In the genomic region with DNA sequence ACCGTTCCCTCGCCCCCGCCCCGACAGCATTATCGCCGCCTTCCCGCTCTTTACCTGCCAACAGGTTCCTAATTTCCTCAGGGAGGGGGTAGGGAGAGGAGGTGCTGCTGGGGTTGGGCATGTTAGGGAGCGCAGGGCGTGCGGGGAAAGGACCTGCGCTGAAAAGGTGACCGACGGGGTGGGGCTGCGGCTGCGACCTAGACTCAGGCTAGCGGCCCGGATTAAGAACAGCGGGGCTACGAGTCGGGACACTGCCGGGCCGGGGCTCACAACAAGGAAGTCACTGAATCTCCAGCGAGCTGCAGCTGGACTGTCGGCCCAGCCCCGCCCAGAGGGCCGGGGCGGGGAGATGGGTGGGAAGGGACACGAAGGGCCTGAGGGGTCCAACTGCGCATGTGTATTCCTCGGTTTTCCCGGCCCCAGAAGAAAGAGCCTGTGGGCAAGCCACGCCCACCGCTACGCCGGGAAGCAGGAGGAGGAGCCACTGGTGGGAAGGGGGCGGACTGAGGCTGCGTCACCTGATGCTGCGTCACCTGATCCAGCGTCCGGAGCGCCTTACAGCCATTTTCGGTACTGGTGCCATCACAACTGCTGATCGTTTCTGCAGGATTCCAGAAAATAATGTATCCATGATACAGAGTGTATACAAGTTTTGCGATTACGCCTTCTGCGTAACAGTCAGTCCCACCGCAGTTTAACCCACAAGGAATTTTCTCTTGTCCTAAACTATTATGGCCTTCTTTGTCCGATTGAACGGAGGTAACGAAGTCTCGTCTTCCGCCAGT, we compare ENCODE assay signal across 8 cellular contexts. TPM values are rescaled to one million over a fixed set of nuclear protein-coding genes. Genes with fewer than 3 reads are reported as not detected.
A peak's percentile ranks its signal among the peaks of the same experiment; 100 is the strongest.
DNase-seq lines count a peak whose midpoint lies in the region; FAIRE-seq and TF ChIP-seq lines count a peak whose summit lies in the region.

A gene with protein sequence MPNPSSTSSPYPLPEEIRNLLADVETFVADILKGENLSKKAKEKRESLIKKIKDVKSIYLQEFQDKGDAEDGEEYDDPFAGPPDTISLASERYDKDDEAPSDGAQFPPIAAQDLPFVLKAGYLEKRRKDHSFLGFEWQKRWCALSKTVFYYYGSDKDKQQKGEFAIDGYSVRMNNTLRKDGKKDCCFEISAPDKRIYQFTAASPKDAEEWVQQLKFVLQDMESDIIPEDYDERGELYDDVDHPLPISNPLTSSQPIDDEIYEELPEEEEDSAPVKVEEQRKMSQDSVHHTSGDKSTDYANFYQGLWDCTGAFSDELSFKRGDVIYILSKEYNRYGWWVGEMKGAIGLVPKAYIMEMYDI (minus strand): TSS at position 282 of the 785 bp plus-strand sequence. CDS start 161 bp downstream, at position 121.

- intact Hi-C loops in endothelial cell of umbilical vein (cut with micrococcal nuclease): loop anchor here (1.0 to 5.0 kb wide), 8 partner anchors 8 to 1002 kb away; a partner anchor contains a TSS

- H4K20me1 ChIP-seq in OCI-LY3 (ENCODE audit: insufficient read depth, low read length) (peaks cover 9% of the 10 kb centered on the region; the same call in 1 of the 2 replicates), endothelial cell of umbilical vein (replicated peaks; ENCODE audit: control insufficient read depth, extremely low read depth, insufficient read depth, low read length) (no peaks in the 10 kb centered on the region)

- peak within 1 kb of the TSS; percentile 92 for H3K27ac ChIP-seq in OCI-LY3 (ENCODE audit: low read length)
- H3K27ac ChIP-seq in endothelial cell of umbilical vein (ENCODE audit: insufficient read depth, low read depth, low read length): peak within 1 kb of the TSS; percentile 90

- FAIRE-seq in endothelial cell of umbilical vein (lab: Jason Lieb, UNC): peak; percentile 98

- POLR2A ChIA-PET in endothelial cell of umbilical vein (lab: Charles Lee): interaction anchor here (0.6 to 1.4 kb wide), 4 partner anchors 8 to 267 kb away, joined by 3 to 5 read pairs (median 4); no protein-coding TSS in a partner anchor

- DNase-seq in COLO829 (ENCODE audit: low spot score) (peak; percentile 100), GM20000 (ENCODE audit: low spot score) (peak; percentile 91), HT-29 (ENCODE audit: low spot score) (peak; percentile 100), activated T-cell treated with anti-CD3 and anti-CD28 coated beads for 24 hours (ENCODE audit: low read depth) (peak; percentile 84), endothelial cell of umbilical vein (ENCODE audit: low read depth, low spot score) (peak; percentile 99), midbrain (lab: John Stamatoyannopoulos, UW) (peak; percentile 96)
- DNase-seq in stimulated activated CD8-positive, alpha-beta memory T cell treated with anti-CD3 and anti-CD28 coated beads, Interleukin-2, amount 100 ng/mL, for 1 hour (ENCODE audit: low read depth in 2 of 2): peak; percentile 68 to 81

- no peaks in the 10 kb centered on the region for H3K36me3 ChIP-seq in OCI-LY3 (replicated peaks; ENCODE audit: low read depth, low read length)
- no peaks in the 10 kb centered on the region for H3K36me3 ChIP-seq in endothelial cell of umbilical vein (ENCODE audit: control insufficient read depth in 2 of 2, extremely low read depth in 1 of 2, insufficient read depth in 2 of 2, low read length in 2 of 2)

- H2AFZ ChIP-seq in OCI-LY3 (ENCODE audit: low read depth, low read length): peak within 1 kb of the TSS; percentile 84
- peak within 1 kb of the TSS; percentile 88 for H2AFZ ChIP-seq in endothelial cell of umbilical vein (ENCODE audit: low read depth, low read length)

- H3K79me2 ChIP-seq in OCI-LY3 (ENCODE audit: low read length) (peaks cover 40% of the 10 kb centered on the region), endothelial cell of umbilical vein (ENCODE audit: control insufficient read depth, insufficient read depth, low read length) (peaks cover 26% of the 10 kb centered on the region)

- no peaks in the 10 kb centered on the region for H3K27me3 ChIP-seq in OCI-LY3 (ENCODE audit: low read depth, low read length)
- no peaks in the 10 kb centered on the region for H3K27me3 ChIP-seq in endothelial cell of umbilical vein (ENCODE audit: control insufficient read depth in 2 of 2, insufficient read depth in 2 of 2, low read length in 2 of 2)

- H3K9me3 ChIP-seq in OCI-LY3 (ENCODE audit: insufficient read depth, low read length) (no peaks in the 10 kb centered on the region), endothelial cell of umbilical vein (replicated peaks; ENCODE audit: control insufficient read depth, insufficient read depth, low read length) (no peaks in the 10 kb centered on the region)

- TSS peak; percentile 55 for BruUV-seq in endothelial cell of umbilical vein (replicated peaks; lab: Mats Ljungman, UMichigan)

- peak within 1 kb of the TSS; percentile 98 for H3K9ac ChIP-seq in OCI-LY3 (ENCODE audit: low read length)
- H3K9ac ChIP-seq in endothelial cell of umbilical vein (replicated peaks; ENCODE audit: extremely low read depth, insufficient read depth, low read length): peak within 1 kb of the TSS; percentile 90

- dilution Hi-C loops in endothelial cell of umbilical vein (cut with MboI; ENCODE audit: extremely low pct_ligation_motif_present, low sequenced_read_pairs): no loop called here

- no peaks in the 10 kb centered on the region for H3K9me1 ChIP-seq in endothelial cell of umbilical vein (replicated peaks; ENCODE audit: control insufficient read depth, extremely low read depth, insufficient read depth, low read length)

- peak within 1 kb of the TSS; percentile 79 for H3K4me2 ChIP-seq in OCI-LY3 (ENCODE audit: low read length)
- H3K4me2 ChIP-seq in endothelial cell of umbilical vein (ENCODE audit: insufficient read depth, low read length): peak within 1 kb of the TSS; percentile 98

- TF ChIP-seq CTCF in GM20000 (IDR thresholded peaks at IDR 0.05; ENCODE audit: extremely low read depth, missing control alignments) (no peak), OCI-LY3 (IDR thresholded peaks at IDR 0.05; ENCODE audit: low read depth, low read length) (no peak), endothelial cell of umbilical vein (IDR thresholded peaks at IDR 0.05; ENCODE audit: extremely low read depth in 1 of 2, insufficient read depth in 1 of 2, low read depth in 1 of 2, low read length in 2 of 2) (no peak)

- CTCF ChIA-PET in endothelial cell of umbilical vein (lab: Charles Lee): interaction anchor here (1.0 to 1.6 kb wide), 3 partner anchors 9 to 229 kb away, joined by 4 to 5 read pairs (median 5); no protein-coding TSS in a partner anchor

- peaks cover 26% of the 10 kb centered on the region for H3K4me1 ChIP-seq in OCI-LY3 (ENCODE audit: low read length)
- peaks cover 15% of the 10 kb centered on the region for H3K4me1 ChIP-seq in endothelial cell of umbilical vein (ENCODE audit: control insufficient read depth, extremely low read depth, insufficient read depth, low read length)

- peak; percentile 99 for TF ChIP-seq POLR2A in endothelial cell of umbilical vein (IDR thresholded peaks at IDR 0.05; ENCODE audit: low read depth, low read length)

- H3K4me3 ChIP-seq in OCI-LY3 (ENCODE audit: low read length) (peak within 1 kb of the TSS; percentile 97), endothelial cell of umbilical vein (replicated peaks in 1 of 3; ENCODE audit: insufficient read depth in 1 of 3, low read depth in 1 of 3, low read length in 3 of 3) (peak within 1 kb of the TSS; percentile 59 to 85 (median 72))

TF ChIP-seq in endothelial cell of umbilical vein, 7 proteins besides CTCF, POLR2A, EP300 and RAD21:
- TF ChIP-seq MYC (IDR thresholded peaks at IDR 0.05; ENCODE audit: low read depth, low read length): no peak
- TF ChIP-seq JUN (IDR thresholded peaks at IDR 0.05; ENCODE audit: borderline replicate concordance, insufficient read depth, insufficient read length, low read depth): no peak
- peak; percentile 98 for TF ChIP-seq POLR2AphosphoS5 (IDR thresholded peaks at IDR 0.05; ENCODE audit: insufficient read depth, low read depth, low read length)
- TF ChIP-seq, protein P1, sequence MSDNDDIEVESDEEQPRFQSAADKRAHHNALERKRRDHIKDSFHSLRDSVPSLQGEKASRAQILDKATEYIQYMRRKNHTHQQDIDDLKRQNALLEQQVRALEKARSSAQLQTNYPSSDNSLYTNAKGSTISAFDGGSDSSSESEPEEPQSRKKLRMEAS (IDR thresholded peaks at IDR 0.05; ENCODE audit: insufficient read depth, insufficient read length): peak; percentile 84

RNA-seq across cellular contexts. Expression of the gene that starts here (rescaled TPM):
- total RNA-seq in HT-29 (2014; rRNA removed; shearing (Covaris generic)): 12.3 and 16.3 TPM in 2 replicates
- total RNA-seq in endothelial cell of umbilical vein: 27.6 and 30.5 TPM in 2 replicates
- polyA plus RNA-seq in endothelial cell of umbilical vein: 2.8 and 4.0 TPM in 2 replicates
- polyA plus RNA-seq in endothelial cell of umbilical vein (2011; cell fraction: cytosol; rRNA removed): 5.7 and 7.1 TPM in 2 replicates
- 6.7 and 9.1 TPM in 2 replicates for polyA plus RNA-seq in endothelial cell of umbilical vein (2011; cell fraction: nucleus; rRNA removed)
- 25.6 and 33.4 TPM in 2 replicates for polyA plus RNA-seq in endothelial cell of umbilical vein (2012)
- 6.3 and 12.3 TPM in 2 replicates for polyA minus RNA-seq in endothelial cell of umbilical vein
- polyA minus RNA-seq in endothelial cell of umbilical vein (2011; cell fraction: cytosol; rRNA and poly(A)+ RNA removed): 10.8 TPM
- 22.7 and 27.5 TPM in 2 replicates for polyA minus RNA-seq in endothelial cell of umbilical vein (2011; cell fraction: nucleus; rRNA and poly(A)+ RNA removed)

Comparison
In these comparisons a context has a peak if more than half of its experiments do, and no peak if none do; other contexts are left out.
1. Peak in every context shown above with its lines: DNase-seq, H3K4me3 ChIP-seq and H3K27ac ChIP-seq.